ENCODE assay signal across 1 cellular context in the genomic region with DNA sequence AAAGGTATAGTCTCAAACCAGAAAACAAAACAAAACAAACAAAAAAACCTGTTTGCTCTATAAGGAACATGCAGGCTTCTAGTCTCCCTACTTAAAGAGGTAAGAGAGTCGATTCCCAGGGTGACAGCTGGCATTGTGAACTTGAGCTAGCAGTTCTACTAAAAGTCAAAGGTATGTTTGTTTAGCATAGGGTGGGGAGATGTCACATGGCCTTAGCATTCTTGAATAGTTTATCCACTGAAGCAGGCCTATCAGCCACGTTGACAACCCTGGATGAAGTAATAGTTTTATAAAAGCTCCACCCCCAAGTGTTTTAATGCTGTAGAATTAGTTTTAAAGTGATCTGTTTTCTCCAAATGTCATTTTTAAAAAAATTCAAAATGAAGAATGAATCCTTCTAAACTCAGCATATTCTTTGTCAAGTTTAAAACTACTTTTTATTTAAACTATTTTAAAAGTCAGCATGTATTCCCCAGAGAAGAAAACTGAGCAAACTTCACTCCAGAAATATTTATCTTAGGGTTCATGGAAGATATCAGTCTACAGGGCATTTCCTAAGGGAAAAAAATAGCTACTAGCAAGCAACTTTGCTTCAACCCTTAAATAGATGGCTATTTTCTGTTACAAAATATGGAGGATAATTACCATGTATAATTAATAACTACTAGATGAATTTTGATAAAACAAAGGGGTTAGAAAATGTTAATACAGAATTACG.
A peak's percentile ranks its signal among the peaks of the same experiment; 100 is the strongest.
TF ChIP-seq lines count a peak whose summit lies in the region.

No MANE protein-coding gene starts in this region.

TF ChIP-seq in HepG2, 621 proteins besides CTCF, POLR2A, EP300 and RAD21 (continued from another document and continues in another):
- TF ChIP-seq, protein P1, sequence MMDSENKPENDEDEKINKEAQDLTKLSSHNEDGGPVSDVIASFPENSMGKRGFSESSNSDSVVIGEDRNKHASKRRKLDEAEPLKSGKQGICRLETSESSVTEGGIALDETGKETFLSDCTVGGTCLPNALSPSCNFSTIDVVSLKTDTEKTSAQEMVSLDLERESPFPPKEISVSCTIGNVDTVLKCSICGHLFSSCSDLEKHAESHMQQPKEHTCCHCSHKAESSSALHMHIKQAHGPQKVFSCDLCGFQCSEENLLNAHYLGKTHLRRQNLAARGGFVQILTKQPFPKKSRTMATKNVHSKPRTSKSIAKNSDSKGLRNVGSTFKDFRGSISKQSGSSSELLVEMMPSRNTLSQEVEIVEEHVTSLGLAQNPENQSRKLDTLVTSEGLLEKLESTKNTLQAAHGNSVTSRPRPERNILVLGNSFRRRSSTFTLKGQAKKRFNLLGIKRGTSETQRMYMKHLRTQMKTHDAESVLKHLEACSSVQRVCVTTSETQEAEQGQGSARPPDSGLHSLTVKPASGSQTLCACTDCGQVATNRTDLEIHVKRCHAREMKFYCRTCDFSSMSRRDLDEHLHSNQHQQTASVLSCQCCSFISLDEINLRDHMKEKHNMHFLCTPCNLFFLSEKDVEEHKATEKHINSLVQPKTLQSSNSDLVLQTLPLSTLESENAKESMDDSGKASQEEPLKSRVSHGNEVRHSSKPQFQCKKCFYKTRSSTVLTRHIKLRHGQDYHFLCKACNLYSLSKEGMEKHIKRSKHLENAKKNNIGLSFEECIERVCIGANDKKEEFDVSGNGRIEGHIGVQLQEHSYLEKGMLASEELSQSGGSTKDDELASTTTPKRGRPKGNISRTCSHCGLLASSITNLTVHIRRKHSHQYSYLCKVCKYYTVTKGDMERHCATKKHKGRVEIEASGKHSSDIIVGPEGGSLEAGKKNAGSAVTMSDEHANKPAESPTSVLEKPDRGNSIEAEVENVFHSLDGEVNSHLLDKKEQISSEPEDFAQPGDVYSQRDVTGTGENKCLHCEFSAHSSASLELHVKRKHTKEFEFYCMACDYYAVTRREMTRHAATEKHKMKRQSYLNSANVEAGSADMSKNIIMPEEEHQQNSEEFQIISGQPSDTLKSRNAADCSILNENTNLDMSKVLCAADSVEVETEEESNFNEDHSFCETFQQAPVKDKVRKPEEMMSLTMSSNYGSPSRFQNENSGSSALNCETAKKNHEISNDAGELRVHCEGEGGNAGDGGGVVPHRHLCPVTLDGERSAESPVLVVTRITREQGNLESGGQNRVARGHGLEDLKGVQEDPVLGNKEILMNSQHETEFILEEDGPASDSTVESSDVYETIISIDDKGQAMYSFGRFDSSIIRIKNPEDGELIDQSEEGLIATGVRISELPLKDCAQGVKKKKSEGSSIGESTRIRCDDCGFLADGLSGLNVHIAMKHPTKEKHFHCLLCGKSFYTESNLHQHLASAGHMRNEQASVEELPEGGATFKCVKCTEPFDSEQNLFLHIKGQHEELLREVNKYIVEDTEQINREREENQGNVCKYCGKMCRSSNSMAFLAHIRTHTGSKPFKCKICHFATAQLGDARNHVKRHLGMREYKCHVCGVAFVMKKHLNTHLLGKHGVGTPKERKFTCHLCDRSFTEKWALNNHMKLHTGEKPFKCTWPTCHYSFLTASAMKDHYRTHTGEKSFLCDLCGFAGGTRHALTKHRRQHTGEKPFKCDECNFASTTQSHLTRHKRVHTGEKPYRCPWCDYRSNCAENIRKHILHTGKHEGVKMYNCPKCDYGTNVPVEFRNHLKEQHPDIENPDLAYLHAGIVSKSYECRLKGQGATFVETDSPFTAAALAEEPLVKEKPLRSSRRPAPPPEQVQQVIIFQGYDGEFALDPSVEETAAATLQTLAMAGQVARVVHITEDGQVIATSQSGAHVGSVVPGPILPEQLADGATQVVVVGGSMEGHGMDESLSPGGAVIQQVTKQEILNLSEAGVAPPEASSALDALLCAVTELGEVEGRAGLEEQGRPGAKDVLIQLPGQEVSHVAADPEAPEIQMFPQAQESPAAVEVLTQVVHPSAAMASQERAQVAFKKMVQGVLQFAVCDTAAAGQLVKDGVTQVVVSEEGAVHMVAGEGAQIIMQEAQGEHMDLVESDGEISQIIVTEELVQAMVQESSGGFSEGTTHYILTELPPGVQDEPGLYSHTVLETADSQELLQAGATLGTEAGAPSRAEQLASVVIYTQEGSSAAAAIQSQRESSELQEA (CRISPR knock-in tag; IDR thresholded peaks at IDR 0.05; ENCODE audit: not compliant biosample characterization): no peak
- no peak for TF ChIP-seq NPAS2 (CRISPR knock-in tag; IDR thresholded peaks at IDR 0.05; ENCODE audit: borderline replicate concordance)
- TF ChIP-seq MAX (IDR thresholded peaks at IDR 0.05): peak; percentile 76
- no peak for TF ChIP-seq CENPX (CRISPR knock-in tag; IDR thresholded peaks at IDR 0.05)
- no peak for TF ChIP-seq ZSCAN12 (CRISPR knock-in tag; IDR thresholded peaks at IDR 0.05)
- TF ChIP-seq, protein P2, sequence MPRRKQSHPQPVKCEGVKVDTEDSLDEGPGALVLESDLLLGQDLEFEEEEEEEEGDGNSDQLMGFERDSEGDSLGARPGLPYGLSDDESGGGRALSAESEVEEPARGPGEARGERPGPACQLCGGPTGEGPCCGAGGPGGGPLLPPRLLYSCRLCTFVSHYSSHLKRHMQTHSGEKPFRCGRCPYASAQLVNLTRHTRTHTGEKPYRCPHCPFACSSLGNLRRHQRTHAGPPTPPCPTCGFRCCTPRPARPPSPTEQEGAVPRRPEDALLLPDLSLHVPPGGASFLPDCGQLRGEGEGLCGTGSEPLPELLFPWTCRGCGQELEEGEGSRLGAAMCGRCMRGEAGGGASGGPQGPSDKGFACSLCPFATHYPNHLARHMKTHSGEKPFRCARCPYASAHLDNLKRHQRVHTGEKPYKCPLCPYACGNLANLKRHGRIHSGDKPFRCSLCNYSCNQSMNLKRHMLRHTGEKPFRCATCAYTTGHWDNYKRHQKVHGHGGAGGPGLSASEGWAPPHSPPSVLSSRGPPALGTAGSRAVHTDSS (CRISPR knock-in tag; conservative IDR thresholded peaks at IDR 0.05): no peak
- TF ChIP-seq ZNF225 (CRISPR knock-in tag; IDR thresholded peaks at IDR 0.05): no peak
- peak; percentile 73 for TF ChIP-seq ISL2 (CRISPR knock-in tag; IDR thresholded peaks at IDR 0.05)
- TF ChIP-seq RARA (CRISPR knock-in tag; IDR thresholded peaks at IDR 0.05): peak; percentile 88
- TF ChIP-seq ZNF709 (CRISPR knock-in tag; IDR thresholded peaks at IDR 0.05): no peak
- 0 out of 2 replicates have a peak, but pooled peaks have one; percentile 11 for TF ChIP-seq ZBTB33 (CRISPR knock-in tag; IDR thresholded peaks at IDR 0.05)
- no peak for TF ChIP-seq ZFP62 (CRISPR knock-in tag; IDR thresholded peaks at IDR 0.05)
- TF ChIP-seq ZBTB40 (IDR thresholded peaks at IDR 0.05): no peak
- TF ChIP-seq ZBTB40 (CRISPR knock-in tag; IDR thresholded peaks at IDR 0.05): no peak
- peak; percentile 52; the same call in 1 of the 2 replicates for TF ChIP-seq SOX13 (IDR thresholded peaks at IDR 0.05)
- TF ChIP-seq SOX13 (CRISPR knock-in tag; conservative IDR thresholded peaks at IDR 0.05 in 1 of 2, IDR thresholded peaks at IDR 0.05 in 1 of 2): peak in 1 of 2 experiments; percentile 85; a peak in 2 of 4 replicates
- no peak for TF ChIP-seq NFATC3 (CRISPR knock-in tag; IDR thresholded peaks at IDR 0.05)
- peak; percentile 93 for TF ChIP-seq PATZ1 (CRISPR knock-in tag; IDR thresholded peaks at IDR 0.05)
- no peak for TF ChIP-seq ZNF251 (CRISPR knock-in tag; IDR thresholded peaks at IDR 0.05)
- no peak for TF ChIP-seq STAT5B (CRISPR knock-in tag; IDR thresholded peaks at IDR 0.05)
- TF ChIP-seq RARG (CRISPR knock-in tag; IDR thresholded peaks at IDR 0.05; ENCODE audit: low read depth): no peak
- TF ChIP-seq AGO2 (optimal IDR thresholded peaks at IDR 0.05; ENCODE audit: low read depth, low read length): no peak
- TF ChIP-seq ZGPAT (CRISPR knock-in tag; IDR thresholded peaks at IDR 0.05): peak; percentile 44; the same call in 1 of the 2 replicates
- TF ChIP-seq HNRNPH1 (optimal IDR thresholded peaks at IDR 0.05; ENCODE audit: low read depth, low read length): no peak
- TF ChIP-seq TBL1XR1 (IDR thresholded peaks at IDR 0.05; ENCODE audit: borderline replicate concordance, low read length, partially characterized antibody): peak; percentile 87
- no peak for TF ChIP-seq POLR2G (IDR thresholded peaks at IDR 0.05; ENCODE audit: low read depth, low read length)
